Comparison of ENCODE assay signal across 1 cellular context in the genomic region with DNA sequence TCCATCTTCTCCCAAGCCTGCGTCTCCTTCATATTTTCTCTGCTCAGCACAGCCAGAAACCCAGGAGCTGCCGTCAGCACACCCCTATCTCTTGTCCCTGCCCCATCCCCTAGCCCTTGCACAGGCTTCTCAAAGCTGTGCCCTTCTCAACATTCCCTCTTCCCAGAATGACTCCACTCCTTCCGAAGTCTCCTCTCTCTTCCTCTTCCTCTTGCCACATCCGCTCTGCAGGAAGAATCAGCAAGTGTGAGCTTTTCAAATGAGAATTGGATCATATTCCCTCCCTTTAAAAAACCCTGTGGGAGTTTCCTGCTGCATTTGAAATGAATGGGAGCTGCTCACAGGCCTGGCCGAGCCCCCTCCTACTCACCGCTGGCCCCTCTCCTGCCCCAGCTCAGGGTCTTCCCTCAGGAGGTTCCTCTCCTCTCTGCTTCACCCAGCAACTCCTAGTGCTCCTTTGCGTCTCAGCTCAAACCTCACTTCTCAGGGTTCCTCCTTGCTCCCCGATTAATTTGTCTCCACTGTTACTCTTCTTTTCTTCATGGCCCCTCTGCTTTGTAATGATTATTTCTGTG.
TF ChIP-seq lines count a peak whose summit lies in the region.

No MANE protein-coding gene starts in this region.

TF ChIP-seq in WTC11, 78 proteins besides CTCF, POLR2A, EP300 and RAD21 (continued from another document):
- TF ChIP-seq ZNF425 (CRISPR knock-in tag; conservative IDR thresholded peaks at IDR 0.05) (no peak), TCF7 (CRISPR knock-in tag; IDR thresholded peaks at IDR 0.05; ENCODE audit: low read depth) (no peak), JAZF1 (CRISPR knock-in tag; IDR thresholded peaks at IDR 0.05) (no peak), CBFB (CRISPR knock-in tag; IDR thresholded peaks at IDR 0.05; ENCODE audit: low read depth) (no peak), NR1H2 (CRISPR knock-in tag; IDR thresholded peaks at IDR 0.05) (no peak), ERG (CRISPR knock-in tag; IDR thresholded peaks at IDR 0.05) (no peak), STAT6 (CRISPR knock-in tag; conservative IDR thresholded peaks at IDR 0.05; ENCODE audit: low read depth) (no peak), FOXJ3 (CRISPR knock-in tag; IDR thresholded peaks at IDR 0.05; ENCODE audit: borderline replicate concordance) (no peak), RORB (CRISPR knock-in tag; IDR thresholded peaks at IDR 0.05) (no peak), GABPB1 (CRISPR knock-in tag; IDR thresholded peaks at IDR 0.05) (no peak), ATF1 (CRISPR knock-in tag; IDR thresholded peaks at IDR 0.05) (no peak), ZBTB21 (CRISPR knock-in tag; IDR thresholded peaks at IDR 0.05; ENCODE audit: borderline replicate concordance) (no peak)
- TF ChIP-seq, protein P1, sequence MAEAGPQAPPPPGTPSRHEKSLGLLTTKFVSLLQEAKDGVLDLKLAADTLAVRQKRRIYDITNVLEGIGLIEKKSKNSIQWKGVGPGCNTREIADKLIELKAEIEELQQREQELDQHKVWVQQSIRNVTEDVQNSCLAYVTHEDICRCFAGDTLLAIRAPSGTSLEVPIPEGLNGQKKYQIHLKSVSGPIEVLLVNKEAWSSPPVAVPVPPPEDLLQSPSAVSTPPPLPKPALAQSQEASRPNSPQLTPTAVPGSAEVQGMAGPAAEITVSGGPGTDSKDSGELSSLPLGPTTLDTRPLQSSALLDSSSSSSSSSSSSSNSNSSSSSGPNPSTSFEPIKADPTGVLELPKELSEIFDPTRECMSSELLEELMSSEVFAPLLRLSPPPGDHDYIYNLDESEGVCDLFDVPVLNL (CRISPR knock-in tag; IDR thresholded peaks at IDR 0.05; ENCODE audit: borderline replicate concordance, low read depth) = no peak
- TF ChIP-seq, protein P2, sequence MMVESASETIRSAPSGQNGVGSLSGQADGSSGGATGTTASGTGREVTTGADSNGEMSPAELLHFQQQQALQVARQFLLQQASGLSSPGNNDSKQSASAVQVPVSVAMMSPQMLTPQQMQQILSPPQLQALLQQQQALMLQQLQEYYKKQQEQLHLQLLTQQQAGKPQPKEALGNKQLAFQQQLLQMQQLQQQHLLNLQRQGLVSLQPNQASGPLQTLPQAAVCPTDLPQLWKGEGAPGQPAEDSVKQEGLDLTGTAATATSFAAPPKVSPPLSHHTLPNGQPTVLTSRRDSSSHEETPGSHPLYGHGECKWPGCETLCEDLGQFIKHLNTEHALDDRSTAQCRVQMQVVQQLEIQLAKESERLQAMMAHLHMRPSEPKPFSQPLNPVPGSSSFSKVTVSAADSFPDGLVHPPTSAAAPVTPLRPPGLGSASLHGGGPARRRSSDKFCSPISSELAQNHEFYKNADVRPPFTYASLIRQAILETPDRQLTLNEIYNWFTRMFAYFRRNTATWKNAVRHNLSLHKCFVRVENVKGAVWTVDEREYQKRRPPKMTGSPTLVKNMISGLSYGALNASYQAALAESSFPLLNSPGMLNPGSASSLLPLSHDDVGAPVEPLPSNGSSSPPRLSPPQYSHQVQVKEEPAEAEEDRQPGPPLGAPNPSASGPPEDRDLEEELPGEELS (CRISPR knock-in tag; IDR thresholded peaks at IDR 0.05) = peak; percentile 76; the same call in 1 of the 2 replicates
- TF ChIP-seq, protein P3, sequence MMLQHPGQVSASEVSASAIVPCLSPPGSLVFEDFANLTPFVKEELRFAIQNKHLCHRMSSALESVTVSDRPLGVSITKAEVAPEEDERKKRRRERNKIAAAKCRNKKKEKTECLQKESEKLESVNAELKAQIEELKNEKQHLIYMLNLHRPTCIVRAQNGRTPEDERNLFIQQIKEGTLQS (CRISPR knock-in tag; conservative IDR thresholded peaks at IDR 0.05) = no peak
- TF ChIP-seq, protein P4, sequence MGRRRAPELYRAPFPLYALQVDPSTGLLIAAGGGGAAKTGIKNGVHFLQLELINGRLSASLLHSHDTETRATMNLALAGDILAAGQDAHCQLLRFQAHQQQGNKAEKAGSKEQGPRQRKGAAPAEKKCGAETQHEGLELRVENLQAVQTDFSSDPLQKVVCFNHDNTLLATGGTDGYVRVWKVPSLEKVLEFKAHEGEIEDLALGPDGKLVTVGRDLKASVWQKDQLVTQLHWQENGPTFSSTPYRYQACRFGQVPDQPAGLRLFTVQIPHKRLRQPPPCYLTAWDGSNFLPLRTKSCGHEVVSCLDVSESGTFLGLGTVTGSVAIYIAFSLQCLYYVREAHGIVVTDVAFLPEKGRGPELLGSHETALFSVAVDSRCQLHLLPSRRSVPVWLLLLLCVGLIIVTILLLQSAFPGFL (CRISPR knock-in tag; IDR thresholded peaks at IDR 0.05; ENCODE audit: borderline replicate concordance) = no peak
